Comparison of ENCODE assay signal across 12 cellular contexts in the genomic region with DNA sequence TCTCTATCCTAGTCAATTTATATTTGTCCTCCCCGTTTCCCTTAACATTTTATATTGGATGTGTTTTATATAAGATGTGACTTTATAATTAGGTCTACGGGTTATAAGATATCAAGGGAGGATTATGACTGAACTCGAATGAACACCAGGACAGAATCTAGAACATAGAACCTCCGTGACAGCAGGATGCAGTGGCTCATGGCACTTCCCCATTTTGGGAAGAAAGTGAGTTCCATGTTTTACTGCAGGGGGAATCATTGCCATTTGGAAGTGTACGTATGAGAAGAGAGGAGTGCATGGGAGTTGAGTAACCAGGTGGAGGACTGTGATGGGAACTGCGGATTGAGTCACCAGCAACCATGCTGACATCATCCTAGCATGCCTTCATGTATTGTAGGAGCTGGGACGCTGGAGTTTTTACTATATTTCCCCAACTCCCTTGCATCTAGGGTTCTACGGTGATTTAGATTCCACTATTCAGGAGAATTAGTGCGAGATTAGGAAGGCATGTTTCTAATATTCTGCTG. TPM values are rescaled to one million over a fixed set of nuclear protein-coding genes. Genes with fewer than 3 reads are reported as not detected.
DNase-seq lines count a peak whose midpoint lies in the region; ATAC-seq, FAIRE-seq and TF ChIP-seq lines count a peak whose summit lies in the region.
"Had no signal": no experiment of that assay in that cellular context is flagged by ENCODE, and none has a peak within 500 bp of the region (broad histone marks: within the 10 kb centered on the region; RNA-seq: fewer than 3 reads in every experiment).

No MANE protein-coding gene starts in this region.

- no peaks in the 10 kb centered on the region for H3K36me3 ChIP-seq in thyroid gland
- peaks cover 0 to 4% of the 10 kb centered on the region in 2 donors for H3K36me3 ChIP-seq in ascending aorta
- no peaks in the 10 kb centered on the region for H3K36me3 ChIP-seq in hepatocyte (replicated peaks; ENCODE audit: insufficient read depth, low read depth)
- H3K36me3 ChIP-seq: SJSA1 had no signal

- 88% methylated on average over 9 of the region's 9 CpGs for WGBS in A549 (ENCODE audit: missing lambda C conversion rate)
- 95 to 97% methylated on average over 9 of the region's 9 CpGs for WGBS in thyroid gland, 2 donors
- 89% methylated on average over 9 of the region's 9 CpGs for WGBS in hepatocyte (ENCODE audit: low lambda C conversion rate, missing lambda C conversion rate)

- no peak for ATAC-seq in A549

- H3K27ac ChIP-seq in A549 (peak overlapping the region in 1 of 2 experiments; percentile 96; a peak in 3 of 6 replicates), thyroid gland (no peak overlapping the region), ascending aorta (no peak overlapping the region), hepatocyte (no peak overlapping the region)

- TF ChIP-seq POLR2A in A549 (IDR thresholded peaks at IDR 0.05; ENCODE audit: low read length): no peak
- TF ChIP-seq POLR2A in thyroid gland (IDR thresholded peaks at IDR 0.05): no peak

- H3K36me3 Mint-ChIP-seq in CD14-positive monocyte: peaks cover under 1 to 3% of the 10 kb centered on the region in 2 donors
- peaks cover 14% of the 10 kb centered on the region for H3K36me3 Mint-ChIP-seq in glutamatergic neuron (ENCODE audit: unreplicated experiment)
- H3K36me3 Mint-ChIP-seq: stimulated activated naive B cell treated with anti-CD40 and anti-IgM and Interleukin-4, amounts not matched to agents 10 μg/mL and 1 μg/mL and 100 μg/mL, for 72 hours had no signal

- in situ Hi-C loops in ACHN (cut with HindIII; ENCODE audit: low pct_ligation_motif_present, low pct_unique_long_range_greater_than_20kb, low sequenced_read_pairs): no loop called here

- H3K27me3 ChIP-seq in thyroid gland (no peaks in the 10 kb centered on the region), ascending aorta (no peaks in the 10 kb centered on the region), hepatocyte (no peaks in the 10 kb centered on the region)
- H3K27me3 ChIP-seq: SJSA1 had no signal

- DNase-seq in A549 (ENCODE audit: low read depth in 1 of 2, low spot score in 1 of 2): no peak
- DNase-seq in CD14-positive monocyte (ENCODE audit: low spot score): no peak
- peak; percentile 13 for DNase-seq in RPMI7951 (ENCODE audit: low read depth)
- DNase-seq in glutamatergic neuron: no peak
- no peak for DNase-seq in thyroid gland
- no peak for DNase-seq in ascending aorta (ENCODE audit: low spot score in 2 of 2)
- no peak for DNase-seq in hepatocyte (ENCODE audit: low spot score)
- no peak for DNase-seq in ACHN
- DNase-seq: stimulated activated CD4-positive, alpha-beta T cell treated with anti-CD3 and anti-CD28 coated beads, Interleukin-4, amount 100 ng/mL, for 4 hours; stimulated activated naive B cell treated with anti-CD40 and anti-IgM and Interleukin-4, amounts not matched to agents 10 μg/mL and 1 μg/mL and 100 μg/mL, for 72 hours had no signal

- H3K9me3 ChIP-seq in A549 (no peaks in the 10 kb centered on the region), thyroid gland (no peaks in the 10 kb centered on the region), ascending aorta (no peaks in the 10 kb centered on the region), hepatocyte (ENCODE audit: low read depth) (no peaks in the 10 kb centered on the region)
- H3K9me3 ChIP-seq: SJSA1 had no signal

- H3K4me1 ChIP-seq in A549 (0 out of 3 replicates have a peak, but pooled peaks cover 6% of the 10 kb centered on the region), thyroid gland (peaks cover 0 to 3% of the 10 kb centered on the region in 2 donors), ascending aorta (peaks cover 0 to 3% of the 10 kb centered on the region in 2 donors), hepatocyte (ENCODE audit: insufficient read depth) (peaks cover 3% of the 10 kb centered on the region)

- intact Hi-C loops in CD14-positive monocyte (cut with micrococcal nuclease): no loop called here
- intact Hi-C loops in thyroid gland (cut with DNase I): no loop called here
- intact Hi-C loops in ascending aorta (cut with DNase I): loop anchor here (2.0 kb wide), 1 partner anchor 27 kb away; no protein-coding TSS in a partner anchor

- H3K4me3 Mint-ChIP-seq in CD14-positive monocyte (peak overlapping the region; percentile 88 to 90), glutamatergic neuron (ENCODE audit: unreplicated experiment) (peak overlapping the region; percentile 32)

- TF ChIP-seq RAD21 in A549 (conservative IDR thresholded peaks at IDR 0.05 in 1 of 2, IDR thresholded peaks at IDR 0.05 in 1 of 2): no peak

- TF ChIP-seq CTCF in A549 (IDR thresholded peaks at IDR 0.05): no peak
- no peak for TF ChIP-seq CTCF in CD14-positive monocyte (IDR thresholded peaks at IDR 0.05)
- TF ChIP-seq CTCF in glutamatergic neuron (IDR thresholded peaks at IDR 0.05; ENCODE audit: partially characterized antibody, unreplicated experiment): no peak
- no peak for TF ChIP-seq CTCF in thyroid gland (IDR thresholded peaks at IDR 0.05)
- no peak for TF ChIP-seq CTCF in ascending aorta (IDR thresholded peaks at IDR 0.05)
- no peak for TF ChIP-seq CTCF in hepatocyte (IDR thresholded peaks at IDR 0.05; ENCODE audit: poor library complexity)

- POLR2A ChIA-PET in A549 (lab: Yijun Ruan, JAX): no interaction called here

- H3K4me1 Mint-ChIP-seq in CD14-positive monocyte (peaks cover 20% of the 10 kb centered on the region), glutamatergic neuron (ENCODE audit: low read depth, unreplicated experiment) (no peaks in the 10 kb centered on the region)

- CTCF ChIA-PET in A549 (lab: Yijun Ruan, JAX): interaction anchor here (1.6 kb wide), 2 partner anchors 67 to 73 kb away, joined by 8 to 9 read pairs; no protein-coding TSS in a partner anchor

- no peaks in the 10 kb centered on the region for H4K20me1 ChIP-seq in hepatocyte (ENCODE audit: insufficient read depth, poor library complexity, severe bottlenecking)

- H3K4me2 ChIP-seq in A549: peak overlapping the region; percentile 88; the same call in 2 of the 3 replicates
- H3K4me2 ChIP-seq in hepatocyte: no peak overlapping the region

- H3K27ac Mint-ChIP-seq in CD14-positive monocyte (no peak overlapping the region), glutamatergic neuron (ENCODE audit: unreplicated experiment) (no peak overlapping the region)

- H3K4me3 ChIP-seq in A549: no peak overlapping the region
- H3K4me3 ChIP-seq in thyroid gland (replicated peaks in 1 of 3): no peak overlapping the region
- H3K4me3 ChIP-seq in ascending aorta: peak overlapping the region in 1 of 2 donors; percentile 76
- H3K4me3 ChIP-seq in hepatocyte: no peak overlapping the region

- TF ChIP-seq EP300 in A549 (IDR thresholded peaks at IDR 0.05): no peak

- H3K9me2 ChIP-seq in hepatocyte (replicated peaks; ENCODE audit: insufficient read depth): no peaks in the 10 kb centered on the region

- no peaks in the 10 kb centered on the region for H3K79me2 ChIP-seq in hepatocyte

- no peak for FAIRE-seq in A549 (lab: Jason Lieb, UNC)
- FAIRE-seq: bronchial epithelial cell had no signal

- H3K27me3 Mint-ChIP-seq in CD14-positive monocyte (ENCODE audit: low read depth in 3 of 3) (peaks cover 4 to 13% (median 8%) of the 10 kb centered on the region in 3 donors), glutamatergic neuron (ENCODE audit: unreplicated experiment) (peaks cover 2% of the 10 kb centered on the region)

- H3K9me3 Mint-ChIP-seq in CD14-positive monocyte: peaks cover 0 to 17% (median 5%) of the 10 kb centered on the region in 7 donors
- H3K9me3 Mint-ChIP-seq in glutamatergic neuron (ENCODE audit: unreplicated experiment): peaks cover 8% of the 10 kb centered on the region

- H2AFZ ChIP-seq in hepatocyte: no peak overlapping the region

TF ChIP-seq in A549, 52 proteins besides CTCF, POLR2A, EP300 and RAD21:
- TF ChIP-seq JUN (IDR thresholded peaks at IDR 0.05) (no peak), EHMT2 (IDR thresholded peaks at IDR 0.05; ENCODE audit: low read depth) (no peak), NPAS2 (CRISPR knock-in tag; IDR thresholded peaks at IDR 0.05; ENCODE audit: borderline replicate concordance) (no peak), POLR2AphosphoS2 (conservative IDR thresholded peaks at IDR 0.05; ENCODE audit: low read length) (no peak), TFCP2L1 (CRISPR knock-in tag; IDR thresholded peaks at IDR 0.05) (no peak), SMC3 (IDR thresholded peaks at IDR 0.05) (no peak), FOSB (CRISPR knock-in tag; IDR thresholded peaks at IDR 0.05) (no peak), CHD4 (IDR thresholded peaks at IDR 0.05; ENCODE audit: borderline replicate concordance) (no peak)

RNA-seq across cellular contexts. Expression of a gene that starts 56.1 kb away (rescaled TPM):
- polyA plus RNA-seq in A549 (2011; rRNA removed) (3.7 and 4.7 TPM in 2 replicates), A549 (2017; fragmentation: RNase III; extraction: RNeasy Plus Mini Kit Qiagen cat#74134 plus additional on column Dnase treatment) (3.0 to 3.4 TPM (median 3.3 TPM) in 3 replicates), CD14-positive monocyte (not detected), hepatocyte (0.60 and 1.1 TPM in 2 replicates)
- polyA plus RNA-seq in A549 (2012; cell fraction: cytosol; rRNA removed): 2.7 and 3.8 TPM in 2 replicates
- polyA plus RNA-seq in A549 (2012; cell fraction: nucleus; rRNA removed): 3.3 and 5.3 TPM in 2 replicates
- polyA minus RNA-seq in A549 (2011; rRNA and poly(A)+ RNA removed): 1.6 and 2.7 TPM in 2 replicates
- 1.7 and 2.0 TPM in 2 replicates for total RNA-seq in RPMI7951 (2014; rRNA removed; shearing (Covaris generic))
- total RNA-seq in glutamatergic neuron (ENCODE audit: unreplicated experiment) (3.3 TPM), thyroid gland (1 to 10 TPM; 3.8 to 8.1 (median 5.5) TPM), ascending aorta (125 TPM), hepatocyte (1.1 and 1.2 TPM in 2 replicates)

Comparison
In these comparisons a context has a peak if more than half of its experiments do, and no peak if none do; other contexts are left out.
1. RNA of a gene that starts 56.1 kb away (total RNA-seq): 125 TPM in ascending aorta (single experiment); 3.8 to 8.1 TPM in thyroid gland, 3.3 TPM in glutamatergic neuron (single experiment), 1.7 to 2.0 TPM in RPMI7951 and 1.1 to 1.2 TPM in hepatocyte; every median in the first group is over 10 times any median in the second.